Comparison of ENCODE assay signal across 1 cellular context in genomic region chr6:75368864-75369402, GRCh38.
TF ChIP-seq lines count a peak whose summit lies in the region.

No MANE protein-coding gene starts in this region.

TF ChIP-seq in IMR-90, 13 proteins besides CTCF, POLR2A, EP300 and RAD21:
- TF ChIP-seq SMC3 (IDR thresholded peaks at IDR 0.05; ENCODE audit: low read depth, low read length) (no peak), RCOR1 (IDR thresholded peaks at IDR 0.05; ENCODE audit: insufficient replicate concordance, low read length) (no peak), MAZ (IDR thresholded peaks at IDR 0.05; ENCODE audit: borderline replicate concordance, low read depth, low read length) (no peak), BHLHE40 (IDR thresholded peaks at IDR 0.05; ENCODE audit: low read depth, low read length) (no peak), CHD1 (IDR thresholded peaks at IDR 0.05; ENCODE audit: low read depth, low read length) (no peak), ELK1 (IDR thresholded peaks at IDR 0.05; ENCODE audit: borderline replicate concordance, low read depth, low read length) (no peak), FOS (IDR thresholded peaks at IDR 0.05; ENCODE audit: low read depth, low read length) (no peak), USF2 (IDR thresholded peaks at IDR 0.05; ENCODE audit: low read depth, low read length) (no peak), NFE2L2 (IDR thresholded peaks at IDR 0.05; ENCODE audit: low read depth, low read length) (no peak), MXI1 (IDR thresholded peaks at IDR 0.05; ENCODE audit: borderline replicate concordance, low read depth, low read length) (no peak), CEBPB (IDR thresholded peaks at IDR 0.05; ENCODE audit: low read depth, low read length) (no peak), MAFK (IDR thresholded peaks at IDR 0.05; ENCODE audit: low read depth, low read length) (no peak), RFX5 (IDR thresholded peaks at IDR 0.05; ENCODE audit: low read depth, low read length) (no peak)
